In the genomic region with DNA sequence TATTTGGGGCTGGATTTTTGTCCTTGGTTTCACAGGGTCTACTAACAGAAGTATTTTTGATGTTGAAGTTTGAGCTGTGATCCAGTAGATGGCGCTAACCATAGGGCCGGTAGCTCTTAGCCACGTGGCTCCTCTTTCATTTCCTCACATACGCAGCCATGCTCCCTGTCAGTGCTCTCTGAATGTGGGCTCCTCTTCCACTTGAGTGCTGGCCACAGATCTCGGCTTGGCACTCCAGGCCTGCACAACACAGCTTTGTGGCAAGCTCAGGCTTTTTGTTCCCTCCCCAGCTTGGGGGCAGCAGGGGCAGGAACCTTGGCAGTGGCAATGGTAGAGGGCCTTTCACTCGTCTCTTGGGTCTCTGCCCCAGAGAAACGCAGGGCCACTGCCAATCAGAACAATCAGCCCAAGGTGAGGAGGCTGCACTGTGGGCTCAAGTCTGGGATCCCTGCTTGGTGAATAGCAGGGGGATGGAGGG, we compare ENCODE assay signal across 1 cellular context.
TF ChIP-seq lines count a peak whose summit lies in the region.

No MANE protein-coding gene starts in this region.

TF ChIP-seq in H1, 55 proteins besides CTCF, POLR2A, EP300 and RAD21 (continued from another document):
- peak in 1 of 2 experiments; percentile 56; a peak in 1 of 4 replicates for TF ChIP-seq SIN3A (conservative IDR thresholded peaks at IDR 0.05 in 1 of 2, IDR thresholded peaks at IDR 0.05 in 1 of 2; ENCODE audit: low read depth in 1 of 2, low read length in 2 of 2)
- TF ChIP-seq HDAC2 (IDR thresholded peaks at IDR 0.05; ENCODE audit: borderline replicate concordance in 1 of 2, low read depth in 2 of 2, low read length in 2 of 2), result no peak
- TF ChIP-seq, protein P1, sequence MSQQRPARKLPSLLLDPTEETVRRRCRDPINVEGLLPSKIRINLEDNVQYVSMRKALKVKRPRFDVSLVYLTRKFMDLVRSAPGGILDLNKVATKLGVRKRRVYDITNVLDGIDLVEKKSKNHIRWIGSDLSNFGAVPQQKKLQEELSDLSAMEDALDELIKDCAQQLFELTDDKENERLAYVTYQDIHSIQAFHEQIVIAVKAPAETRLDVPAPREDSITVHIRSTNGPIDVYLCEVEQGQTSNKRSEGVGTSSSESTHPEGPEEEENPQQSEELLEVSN (IDR thresholded peaks at IDR 0.05), result peak; percentile 88
- TF ChIP-seq RNF2 (IDR thresholded peaks at IDR 0.05; ENCODE audit: borderline replicate concordance, low read depth, low read length, missing control alignments, poor library complexity, severe bottlenecking), result no peak
- TF ChIP-seq CHD1 (IDR thresholded peaks at IDR 0.05; ENCODE audit: low read depth, low read length), result no peak
- no peak for TF ChIP-seq RXRA (IDR thresholded peaks at IDR 0.05; ENCODE audit: insufficient read depth, low read depth, low read length)
- TF ChIP-seq TEAD4 (IDR thresholded peaks at IDR 0.05; ENCODE audit: low read depth, low read length), result no peak
- TF ChIP-seq CBX5 (IDR thresholded peaks at IDR 0.05; ENCODE audit: low read depth, low read length), result no peak
- no peak for TF ChIP-seq RBBP5 (IDR thresholded peaks at IDR 0.05; ENCODE audit: borderline replicate concordance, low read depth, low read length)
- TF ChIP-seq BCL11A (IDR thresholded peaks at IDR 0.05; ENCODE audit: low read depth in 2 of 2, low read length in 2 of 2), result no peak
- no peak for TF ChIP-seq CEBPB (IDR thresholded peaks at IDR 0.05; ENCODE audit: low read depth, low read length)
- 0 out of 2 replicates have a peak, but pooled peaks have one; percentile 46 for TF ChIP-seq YY1 (IDR thresholded peaks at IDR 0.05; ENCODE audit: low read depth, low read length)
